In genomic region chr6:43038727-43039126, GRCh38 we compare ENCODE assay signal across 1 cellular context.
TF ChIP-seq lines count a peak whose summit lies in the region.

No MANE protein-coding gene starts in this region.

TF ChIP-seq in WTC11, 78 proteins besides CTCF, POLR2A, EP300 and RAD21:
- TF ChIP-seq CREB1 (CRISPR knock-in tag; IDR thresholded peaks at IDR 0.05) (no peak), CBFB (CRISPR knock-in tag; IDR thresholded peaks at IDR 0.05; ENCODE audit: low read depth) (no peak), ELF4 (CRISPR knock-in tag; IDR thresholded peaks at IDR 0.05; ENCODE audit: low read depth) (no peak), ZNF532 (CRISPR knock-in tag; IDR thresholded peaks at IDR 0.05; ENCODE audit: borderline replicate concordance) (no peak), RORB (CRISPR knock-in tag; IDR thresholded peaks at IDR 0.05) (no peak), ESRRA (CRISPR knock-in tag; IDR thresholded peaks at IDR 0.05; ENCODE audit: borderline replicate concordance) (no peak), MXD4 (CRISPR knock-in tag; IDR thresholded peaks at IDR 0.05; ENCODE audit: borderline replicate concordance) (no peak), SP1 (CRISPR knock-in tag; conservative IDR thresholded peaks at IDR 0.05) (no peak), ZNF416 (CRISPR knock-in tag; IDR thresholded peaks at IDR 0.05) (no peak), KAT7 (CRISPR knock-in tag; IDR thresholded peaks at IDR 0.05; ENCODE audit: borderline replicate concordance) (no peak), GABPB1 (CRISPR knock-in tag; IDR thresholded peaks at IDR 0.05) (no peak), CREM (CRISPR knock-in tag; IDR thresholded peaks at IDR 0.05) (no peak), SOX15 (CRISPR knock-in tag; IDR thresholded peaks at IDR 0.05) (no peak), TCF7 (CRISPR knock-in tag; IDR thresholded peaks at IDR 0.05; ENCODE audit: low read depth) (no peak)
